In the genomic region with DNA sequence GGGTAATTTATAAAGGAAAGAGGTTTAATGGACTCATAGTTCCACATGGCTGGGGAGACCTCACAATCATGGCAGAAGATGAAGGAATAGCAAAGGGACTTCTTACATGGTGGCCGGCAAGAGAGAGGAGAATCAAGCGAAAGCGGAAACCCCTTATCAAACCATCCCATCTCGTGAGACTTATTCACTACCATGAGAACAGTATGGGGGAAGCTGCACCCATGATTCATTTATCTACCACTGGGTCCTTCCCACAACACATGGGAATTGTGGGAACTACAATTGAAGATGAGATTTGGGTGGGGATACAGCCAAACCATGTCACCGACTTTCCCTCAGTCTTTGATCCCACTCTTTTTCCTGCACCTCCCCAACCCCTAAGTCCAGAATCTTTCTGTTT, we compare ENCODE assay signal across 27 cellular contexts. TPM values are rescaled to one million over a fixed set of nuclear protein-coding genes. Genes with fewer than 3 reads are reported as not detected.
A peak's percentile ranks its signal among the peaks of the same experiment; 100 is the strongest.
DNase-seq lines count a peak whose midpoint lies in the region; ATAC-seq, FAIRE-seq and TF ChIP-seq lines count a peak whose summit lies in the region.
"Had no signal": no experiment of that assay in that cellular context is flagged by ENCODE, and none has a peak within 500 bp of the region (broad histone marks: within the 10 kb centered on the region; RNA-seq: fewer than 3 reads in every experiment).

No MANE protein-coding gene starts in this region.

- peaks cover 6% of the 10 kb centered on the region for H3K9me3 Mint-ChIP-seq in glutamatergic neuron (ENCODE audit: unreplicated experiment)
- H3K9me3 Mint-ChIP-seq: CD8-positive, alpha-beta memory T cell had no signal

- H3K4me2 ChIP-seq in K562 (ENCODE audit: insufficient read depth, low read length) (no peak overlapping the region; the same call in 1 of the 2 replicates), mesendoderm (ENCODE audit: low read length) (no peak overlapping the region)
- H3K4me2 ChIP-seq: BLaER1 had no signal

- H3K4me1 Mint-ChIP-seq in glutamatergic neuron (ENCODE audit: low read depth, unreplicated experiment): peaks cover 24% of the 10 kb centered on the region
- H3K4me1 Mint-ChIP-seq: CD4-positive, alpha-beta memory T cell; CD4-positive, CD25-positive, alpha-beta regulatory T cell; CD8-positive, alpha-beta memory T cell had no signal

- no peak for TF ChIP-seq RAD21 in K562 (CRISPR knock-in tag; conservative IDR thresholded peaks at IDR 0.05 in 1 of 2, IDR thresholded peaks at IDR 0.05 in 1 of 2)

- no peak overlapping the region for H3K18ac ChIP-seq in mesendoderm (ENCODE audit: low read length)

- H3K4ac ChIP-seq in mesendoderm (ENCODE audit: low read depth, low read length): no peak overlapping the region

- no peak overlapping the region for H3K27ac Mint-ChIP-seq in glutamatergic neuron (ENCODE audit: unreplicated experiment)
- H3K27ac Mint-ChIP-seq: CD14-positive monocyte; CD4-positive, alpha-beta memory T cell had no signal

- DNase-seq in K562 (ENCODE audit: extremely low read depth in 1 of 4, low spot score in 3 of 4) (no peak), glutamatergic neuron (no peak), sigmoid colon (peak; percentile 0), mesendoderm (no peak)
- DNase-seq: 8988T; ACHN; BE2C; C1 segment of cervical spinal cord; CD4-positive, alpha-beta memory T cell; CD4-positive, CD25-positive, alpha-beta regulatory T cell; CD8-positive, alpha-beta memory T cell; COR-L47; DMS 273 treated with DMSO at 0.1 percent for 48 hours; DMS153; DMS53; DMS79; DND-41; EL; GDM1 had no signal

- WGBS in K562 (ENCODE audit: insufficient coverage, low coverage, missing lambda C conversion rate): 11% methylated on average over 5 of the region's 5 CpGs
- WGBS in sigmoid colon, 2 donors: 93 to 94% methylated on average over 5 of the region's 5 CpGs
- no CpG with 5 or more reads among the region's 5 CpGs for WGBS in mesendoderm (ENCODE audit: extremely low coverage, insufficient coverage, low lambda C conversion rate)

- TF ChIP-seq EP300 in K562 (IDR thresholded peaks at IDR 0.05; ENCODE audit: low read length) (no peak), sigmoid colon (IDR thresholded peaks at IDR 0.05) (no peak)

- no peaks in the 10 kb centered on the region for H3K79me1 ChIP-seq in mesendoderm (ENCODE audit: low read length)

- in situ Hi-C loops in K562 (cut with MboI): no loop called here

- peaks cover 6% of the 10 kb centered on the region for H3K36me3 Mint-ChIP-seq in glutamatergic neuron (ENCODE audit: unreplicated experiment)
- H3K36me3 Mint-ChIP-seq: CD14-positive monocyte; CD4-positive, alpha-beta memory T cell; CD4-positive, CD25-positive, alpha-beta regulatory T cell had no signal

- no peak for TF ChIP-seq POLR2A in K562 (conservative IDR thresholded peaks at IDR 0.05)
- no peak for TF ChIP-seq POLR2A in sigmoid colon (IDR thresholded peaks at IDR 0.05)

- H3K4me1 ChIP-seq in K562 (replicated peaks in 1 of 2; ENCODE audit: control insufficient read depth in 2 of 2, insufficient read depth in 2 of 2, low read length in 2 of 2) (peaks cover 6% of the 10 kb centered on the region in 2 experiments; a peak in 3 of 5 replicates), sigmoid colon (peaks cover 0 to 7% (median 6%) of the 10 kb centered on the region in 4 donors), mesendoderm (ENCODE audit: control insufficient read depth, low read depth, low read length) (no peaks in the 10 kb centered on the region)
- H3K4me1 ChIP-seq: BE2C had no signal

- no peak overlapping the region for H3K23ac ChIP-seq in mesendoderm (ENCODE audit: low read length)

- H4K20me1 ChIP-seq in K562 (replicated peaks; ENCODE audit: control insufficient read depth, insufficient read depth, low read length): no peaks in the 10 kb centered on the region
- H4K20me1 ChIP-seq: BLaER1 had no signal

- H3K9ac ChIP-seq in K562 (ENCODE audit: insufficient read depth in 1 of 2, low read depth in 2 of 2, low read length in 2 of 2): no peak overlapping the region
- H3K9ac ChIP-seq in mesendoderm (ENCODE audit: low read length): no peak overlapping the region
- H3K9ac ChIP-seq: BLaER1 had no signal

- H3K9me1 ChIP-seq in K562 (ENCODE audit: control insufficient read depth, insufficient read depth, low read length): no peaks in the 10 kb centered on the region

- H2BK5ac ChIP-seq in mesendoderm (ENCODE audit: low read length): no peak overlapping the region

- peak overlapping the region; percentile 6 for H3K4me3 Mint-ChIP-seq in glutamatergic neuron (ENCODE audit: unreplicated experiment)
- H3K4me3 Mint-ChIP-seq: CD14-positive monocyte; CD4-positive, alpha-beta memory T cell; CD4-positive, CD25-positive, alpha-beta regulatory T cell had no signal

- TF ChIP-seq CTCF in K562 (IDR thresholded peaks at IDR 0.05 in 2 of 3, conservative IDR thresholded peaks at IDR 0.05 in 1 of 3; ENCODE audit: insufficient read depth in 2 of 3, low read depth in 1 of 3, low read length in 3 of 3) (no peak), glutamatergic neuron (IDR thresholded peaks at IDR 0.05; ENCODE audit: partially characterized antibody, unreplicated experiment) (no peak), sigmoid colon (IDR thresholded peaks at IDR 0.05) (no peak)

- no peak overlapping the region for H2AK5ac ChIP-seq in mesendoderm (ENCODE audit: low read length)

- H3K56ac ChIP-seq in mesendoderm (ENCODE audit: low read length): no peak overlapping the region

- H3K27me3 ChIP-seq in K562 (ENCODE audit: control insufficient read depth in 2 of 2, insufficient read depth in 2 of 2, low read length in 2 of 2): no peaks in the 10 kb centered on the region
- H3K27me3 ChIP-seq in sigmoid colon: no peaks in the 10 kb centered on the region
- H3K27me3 ChIP-seq in mesendoderm (ENCODE audit: insufficient read depth, low read length, poor library complexity): no peaks in the 10 kb centered on the region
- H3K27me3 ChIP-seq: BE2C had no signal

- POLR2A ChIA-PET in K562 (lab: Yijun Ruan, JAX): no interaction called here

- intact Hi-C loops in K562 (cut with micrococcal nuclease) (no loop called here), sigmoid colon (cut with DNase I) (no loop called here)

- no TSS peak for BruUV-seq in K562 (replicated peaks; lab: Mats Ljungman, UMichigan)

- H4K8ac ChIP-seq in mesendoderm (ENCODE audit: low read depth, low read length): no peak overlapping the region

- no peaks in the 10 kb centered on the region for H3K36me3 ChIP-seq in K562 (ENCODE audit: control insufficient read depth, insufficient read depth, low read length)
- H3K36me3 ChIP-seq in sigmoid colon: no peaks in the 10 kb centered on the region
- no peaks in the 10 kb centered on the region for H3K36me3 ChIP-seq in mesendoderm (ENCODE audit: control insufficient read depth, insufficient read depth, low read length)
- H3K36me3 ChIP-seq: BE2C, BLaER1 had no signal

- no peak overlapping the region for H3K4me3 ChIP-seq in K562
- H3K4me3 ChIP-seq in sigmoid colon: no peak overlapping the region
- H3K4me3 ChIP-seq in mesendoderm (ENCODE audit: low read length): no peak overlapping the region
- H3K4me3 ChIP-seq: BLaER1, GM12878 had no signal

- H3K27ac ChIP-seq in K562 (ENCODE audit: extremely low read depth, low read depth, low read length) (no peak overlapping the region), sigmoid colon (no peak overlapping the region), mesendoderm (ENCODE audit: low read depth, low read length) (no peak overlapping the region)
- H3K27ac ChIP-seq: BLaER1 had no signal

- no peaks in the 10 kb centered on the region for H3K9me3 ChIP-seq in K562 (replicated peaks; ENCODE audit: control insufficient read depth, insufficient read depth, low read depth, low read length)
- H3K9me3 ChIP-seq in sigmoid colon: no peaks in the 10 kb centered on the region
- H3K9me3 ChIP-seq: BE2C had no signal

- no peak for FAIRE-seq in K562 (lab: Jason Lieb, UNC)
- FAIRE-seq: A204.1, GM12878, GM12892, GM18507 had no signal

- peak overlapping the region; percentile 47 for H2AFZ ChIP-seq in K562 (ENCODE audit: low read depth, low read length)

- CTCF ChIA-PET in K562 (lab: Yijun Ruan, JAX; ENCODE audit: low intra/inter-chr PET ratio): interaction anchor here (0.6 to 0.7 kb wide), 2 partner anchors 20 to 1312 kb away, joined by 3 to 4 read pairs; no protein-coding TSS in a partner anchor

- no peak for ATAC-seq in K562
- no peak for ATAC-seq in HG02981 (IDR thresholded peaks at IDR 0.05; ENCODE audit: unreplicated experiment)
- ATAC-seq: GM12878 had no signal

- H2BK120ac ChIP-seq in mesendoderm (ENCODE audit: low read depth, low read length): no peak overlapping the region

- H3K79me2 ChIP-seq in K562 (ENCODE audit: control insufficient read depth, insufficient read depth, low read length) (no peaks in the 10 kb centered on the region), mesendoderm (ENCODE audit: control insufficient read depth, insufficient read depth, low read length) (no peaks in the 10 kb centered on the region)

- H2BK15ac ChIP-seq in mesendoderm (replicated peaks; ENCODE audit: low read depth): no peak overlapping the region

- peaks cover 6% of the 10 kb centered on the region for H3K27me3 Mint-ChIP-seq in glutamatergic neuron (ENCODE audit: unreplicated experiment)

- H4K5ac ChIP-seq in mesendoderm (ENCODE audit: low read length): no peak overlapping the region

RNA-seq across cellular contexts. Expression of gene CTDSP2, which starts 12.6 kb away (rescaled TPM):
- total RNA-seq in K562 (2011; cell fraction: chromatin; rRNA removed; ENCODE audit: low replicate concordance): 89.2 and 157 TPM in 2 replicates
- total RNA-seq in K562 (2011; cell fraction: nucleolus; rRNA removed): 72.6 and 88.1 TPM in 2 replicates
- total RNA-seq in K562 (2011; cell fraction: nucleoplasm; rRNA removed): 93.3 and 110 TPM in 2 replicates
- total RNA-seq in K562 (2014; rRNA removed) (42.0 and 60.5 TPM in 2 replicates), K562 (2014; rRNA removed; fragmentation: Illumina TruSeq; extraction: Trizol) (46.6 and 47.7 TPM in 2 replicates), K562 (2015; rRNA removed; fragmentation: Illumina TruSeq; extraction: Trizol) (39.8 and 40.2 TPM in 2 replicates), K562 (2021) (93.7 and 108 TPM in 2 replicates), glutamatergic neuron (ENCODE audit: unreplicated experiment) (127 TPM), sigmoid colon (100 to 1,000 TPM; 121 to 183 (median 135) TPM)
- polyA plus RNA-seq in K562 (2011; rRNA removed) (87.2 and 94.7 TPM in 2 replicates), K562 (2014; fragmentation: Illumina TruSeq; extraction: Trizol) (86.4 and 89.3 TPM in 2 replicates), K562 (2014; fragmentation: Nextera tagmentation; extraction: Ambion mirVana) (10 to 100 TPM; 20.4 to 24.1 TPM), K562 (2014; rRNA removed) (62.5 and 64.5 TPM in 2 replicates), sigmoid colon (100 to 1,000 TPM in 2 of 3 donors, 10 to 100 TPM in 1; 85.3 to 122 (median 105) TPM)
- polyA plus RNA-seq in K562 (2011; cell fraction: cytosol; rRNA removed): 115 and 117 TPM in 2 replicates
- 128 and 133 TPM in 2 replicates for polyA plus RNA-seq in K562 (2011; cell fraction: nucleus; rRNA removed)
- 83.4 and 116 TPM in 2 replicates for polyA plus RNA-seq in K562 (2012)
- polyA minus RNA-seq in K562 (2011; rRNA and poly(A)+ RNA removed): 102 and 145 TPM in 2 replicates
- 85.8 and 88.5 TPM in 2 replicates for polyA minus RNA-seq in K562 (2011; cell fraction: cytosol; rRNA and poly(A)+ RNA removed)
- 40.9 and 69.2 TPM in 2 replicates for polyA minus RNA-seq in K562 (2011; cell fraction: nucleus; rRNA and poly(A)+ RNA removed)
- 49.3 TPM for polyA plus RNA-seq in mesendoderm (2013, experiment 1 of 2)
- 49.4 TPM for polyA plus RNA-seq in mesendoderm (2013, experiment 2 of 2)

RNA-seq across cellular contexts. Expression of gene AVIL, which starts 40.6 kb away (rescaled TPM):
- 1.2 and 1.3 TPM in 2 replicates for total RNA-seq in K562 (2011; cell fraction: chromatin; rRNA removed; ENCODE audit: low replicate concordance)
- 0.39 and 0.83 TPM in 2 replicates for total RNA-seq in K562 (2011; cell fraction: nucleolus; rRNA removed)
- total RNA-seq in K562 (2011; cell fraction: nucleoplasm; rRNA removed): 1.1 and 1.5 TPM in 2 replicates
- total RNA-seq in K562 (2014; rRNA removed): 0.05 and 0.24 TPM in 2 replicates
- total RNA-seq in K562 (2014; rRNA removed; fragmentation: Illumina TruSeq; extraction: Trizol): 0.16 and 0.22 TPM in 2 replicates
- 0.25 and 0.34 TPM in 2 replicates for total RNA-seq in K562 (2015; rRNA removed; fragmentation: Illumina TruSeq; extraction: Trizol)
- total RNA-seq in K562 (2021): 0.27 and 0.33 TPM in 2 replicates
- 0.17 and 0.24 TPM in 2 replicates for polyA plus RNA-seq in K562 (2011; rRNA removed)
- 0.10 and 0.18 TPM in 2 replicates for polyA plus RNA-seq in K562 (2011; cell fraction: cytosol; rRNA removed)
- polyA plus RNA-seq in K562 (2011; cell fraction: nucleus; rRNA removed): 0.55 and 0.97 TPM in 2 replicates
- 0.73 and 2.2 TPM in 2 replicates for polyA plus RNA-seq in K562 (2012)
- 0.39 TPM in 2 replicates for polyA plus RNA-seq in K562 (2014; fragmentation: Illumina TruSeq; extraction: Trizol)
- under 1 TPM; 0.24 to 0.36 TPM for polyA plus RNA-seq in K562 (2014; fragmentation: Nextera tagmentation; extraction: Ambion mirVana)
- polyA plus RNA-seq in K562 (2014; rRNA removed): 1.5 TPM in 1 of 2 replicates, not detected in the other
- polyA minus RNA-seq in K562 (2011; rRNA and poly(A)+ RNA removed): 0.18 and 0.27 TPM in 2 replicates
- not detected in 2 replicates for polyA minus RNA-seq in K562 (2011; cell fraction: cytosol; rRNA and poly(A)+ RNA removed)
- 0.27 and 0.89 TPM in 2 replicates for polyA minus RNA-seq in K562 (2011; cell fraction: nucleus; rRNA and poly(A)+ RNA removed)
- total RNA-seq in glutamatergic neuron (ENCODE audit: unreplicated experiment): 4.8 TPM
- total RNA-seq in sigmoid colon: 10 to 100 TPM in 1 of 4 donors, 1 to 10 TPM in 3; 2.1 to 12.2 (median 5.1) TPM
- polyA plus RNA-seq in sigmoid colon: 10 to 100 TPM in 1 of 3 donors, 1 to 10 TPM in 2; 6.2 to 11.4 (median 8.3) TPM
- polyA plus RNA-seq in mesendoderm (2013, experiment 1 of 2): 0.29 TPM
- polyA plus RNA-seq in mesendoderm (2013, experiment 2 of 2): 0.24 TPM
- total RNA-seq: Daoy had no signal
